25 cellular contexts compared by ENCODE assay signal in genomic region chr7:80480566-80480965, GRCh38. TPM values are rescaled to one million over a fixed set of nuclear protein-coding genes. Genes with fewer than 3 reads are reported as not detected.
DNase-seq lines count a peak whose midpoint lies in the region; TF ChIP-seq lines count a peak whose summit lies in the region.
"Had no signal": no experiment of that assay in that cellular context is flagged by ENCODE, and none has a peak within 500 bp of the region (broad histone marks: within the 10 kb centered on the region; RNA-seq: fewer than 3 reads in every experiment).

No MANE protein-coding gene starts in this region.

- no peaks in the 10 kb centered on the region for H3K9me3 ChIP-seq in WERI-Rb-1 (ENCODE audit: severe bottlenecking)
- H3K9me3 ChIP-seq: colonic mucosa had no signal

- H3K27ac ChIP-seq in brain microvascular endothelial cell (peak overlapping the region; percentile 56), WERI-Rb-1 (no peak overlapping the region)
- H3K27ac ChIP-seq: colonic mucosa had no signal

- in situ Hi-C loops in brain microvascular endothelial cell (cut with HindIII; ENCODE audit: low pct_ligation_motif_present, low sequenced_read_pairs): no loop called here

- H3K4me1 Mint-ChIP-seq in neural crest cell: no peaks in the 10 kb centered on the region
- H3K4me1 Mint-ChIP-seq: activated CD4-positive, alpha-beta memory T cell treated with anti-CD3 and anti-CD28 coated beads, Interleukin-2, amount 10 ng/mL, durations not matched to agents 7 days and 5 days; activated naive CD8-positive, alpha-beta T cell treated with anti-CD3 and anti-CD28 coated beads, Interleukin-2, amount 50 U/mL, for 24 hours; CD14-positive monocyte had no signal

- peaks cover 5% of the 10 kb centered on the region for H3K9me3 Mint-ChIP-seq in neural crest cell
- H3K9me3 Mint-ChIP-seq: activated naive CD8-positive, alpha-beta T cell treated with anti-CD3 and anti-CD28 coated beads, Interleukin-2, amount 50 U/mL, for 24 hours; nephron had no signal

- peak overlapping the region; percentile 35 for H3K27ac Mint-ChIP-seq in neural crest cell (ENCODE audit: unreplicated experiment)
- H3K27ac Mint-ChIP-seq: activated CD4-positive, alpha-beta memory T cell treated with anti-CD3 and anti-CD28 coated beads, Interleukin-2, amount 10 ng/mL, durations not matched to agents 7 days and 5 days; activated naive CD8-positive, alpha-beta T cell treated with anti-CD3 and anti-CD28 coated beads, Interleukin-2, amount 50 U/mL, for 24 hours; CD14-positive monocyte had no signal

- TF ChIP-seq CTCF in brain microvascular endothelial cell (IDR thresholded peaks at IDR 0.05; ENCODE audit: low read depth, low read length, missing control alignments): no peak
- TF ChIP-seq CTCF in neural crest cell (conservative IDR thresholded peaks at IDR 0.05): no peak
- no peak for TF ChIP-seq CTCF in WERI-Rb-1 (IDR thresholded peaks at IDR 0.05; ENCODE audit: low read depth, low read length)

- H3K36me3 Mint-ChIP-seq in neural crest cell (ENCODE audit: low read depth): peaks cover 2% of the 10 kb centered on the region
- H3K36me3 Mint-ChIP-seq: CD14-positive monocyte had no signal

- H3K27me3 ChIP-seq in brain microvascular endothelial cell (replicated peaks) (no peaks in the 10 kb centered on the region), WERI-Rb-1 (ENCODE audit: insufficient read depth, low read depth, severe bottlenecking) (no peaks in the 10 kb centered on the region)
- H3K27me3 ChIP-seq: colonic mucosa had no signal

- H3K36me3 ChIP-seq in brain microvascular endothelial cell (replicated peaks): no peaks in the 10 kb centered on the region
- H3K36me3 ChIP-seq in WERI-Rb-1: no peaks in the 10 kb centered on the region
- H3K36me3 ChIP-seq: colonic mucosa had no signal

- no peak overlapping the region for H3K4me3 Mint-ChIP-seq in neural crest cell
- H3K4me3 Mint-ChIP-seq: activated CD4-positive, alpha-beta memory T cell treated with anti-CD3 and anti-CD28 coated beads, Interleukin-2, amount 10 ng/mL, durations not matched to agents 7 days and 5 days; activated naive CD8-positive, alpha-beta T cell treated with anti-CD3 and anti-CD28 coated beads, Interleukin-2, amount 50 U/mL, for 24 hours; CD14-positive monocyte; nephron had no signal

- H3K27me3 Mint-ChIP-seq in neural crest cell (ENCODE audit: low read depth): no peaks in the 10 kb centered on the region
- H3K27me3 Mint-ChIP-seq: activated CD4-positive, alpha-beta memory T cell treated with anti-CD3 and anti-CD28 coated beads, Interleukin-2, amount 10 ng/mL, durations not matched to agents 7 days and 5 days; activated naive CD8-positive, alpha-beta T cell treated with anti-CD3 and anti-CD28 coated beads, Interleukin-2, amount 50 U/mL, for 24 hours had no signal

- DNase-seq in ELR (ENCODE audit: low read depth) (peak; percentile 33), OCI-M1 (lab: John Stamatoyannopoulos, UW) (peak; percentile 73), brain microvascular endothelial cell (peak; percentile 45), neural crest cell (ENCODE audit: low read depth, low spot score) (no peak), NCI-H2029 (lab: John Stamatoyannopoulos, UW) (no peak), NCI-H1930 (lab: John Stamatoyannopoulos, UW) (no peak), WERI-Rb-1 (no peak), GDM1 (lab: John Stamatoyannopoulos, UW) (no peak)
- DNase-seq: activated CD4-positive, alpha-beta memory T cell treated with anti-CD3 and anti-CD28 coated beads, Interleukin-2, amount 10 ng/mL, durations not matched to agents 7 days and 5 days; activated CD4-positive, CD25-positive, alpha-beta regulatory T cell; activated effector memory CD4-positive, alpha-beta T cell treated with anti-CD3 and anti-CD28 coated beads, Interleukin-2, amount 50 U/mL, for 16 hours; activated naive CD8-positive, alpha-beta T cell treated with anti-CD3 and anti-CD28 coated beads, Interleukin-2, amount 50 U/mL, for 24 hours; activated T-cell treated with anti-CD3 and anti-CD28 coated beads for 4 hours; colonic mucosa; GF-D8; NCI-H1105 treated with DMSO at 0.1 percent for 48 hours; NCI-H2107; NCI-H510A treated with DMSO at 0.1 percent for 48 hours; NK-92 treated with Interleukin-12 subunit alpha and Interleukin-12 subunit beta, amount 100 ng/mL, for 24 hours had no signal

- no peak overlapping the region for H3K4me3 ChIP-seq in brain microvascular endothelial cell (ENCODE audit: low read depth, low read length)
- H3K4me3 ChIP-seq in WERI-Rb-1 (ENCODE audit: low read depth, low read length): no peak overlapping the region
- H3K4me3 ChIP-seq: colonic mucosa had no signal

RNA-seq across cellular contexts. Expression of gene GNAT3, which starts 31.3 kb away (rescaled TPM):
- not detected in 2 replicates for total RNA-seq in neural crest cell
- total RNA-seq: activated CD4-positive, alpha-beta memory T cell treated with anti-CD3 and anti-CD28 coated beads, Interleukin-2, amount 10 ng/mL, durations not matched to agents 7 days and 5 days; colonic mucosa; left lobe of liver; LHCN-M2; mononuclear cell; temporal lobe had no signal

Comparison
In these comparisons a context has a peak if more than half of its experiments do, and no peak if none do; other contexts are left out.
1. DNase-seq: peak in ELR (single experiment), OCI-M1 (single experiment) and brain microvascular endothelial cell (single experiment); none in neural crest cell (single experiment), NCI-H2029 (single experiment), NCI-H1930 (0 of 2), WERI-Rb-1 (single experiment) and GDM1 (single experiment).